In the genomic region with DNA sequence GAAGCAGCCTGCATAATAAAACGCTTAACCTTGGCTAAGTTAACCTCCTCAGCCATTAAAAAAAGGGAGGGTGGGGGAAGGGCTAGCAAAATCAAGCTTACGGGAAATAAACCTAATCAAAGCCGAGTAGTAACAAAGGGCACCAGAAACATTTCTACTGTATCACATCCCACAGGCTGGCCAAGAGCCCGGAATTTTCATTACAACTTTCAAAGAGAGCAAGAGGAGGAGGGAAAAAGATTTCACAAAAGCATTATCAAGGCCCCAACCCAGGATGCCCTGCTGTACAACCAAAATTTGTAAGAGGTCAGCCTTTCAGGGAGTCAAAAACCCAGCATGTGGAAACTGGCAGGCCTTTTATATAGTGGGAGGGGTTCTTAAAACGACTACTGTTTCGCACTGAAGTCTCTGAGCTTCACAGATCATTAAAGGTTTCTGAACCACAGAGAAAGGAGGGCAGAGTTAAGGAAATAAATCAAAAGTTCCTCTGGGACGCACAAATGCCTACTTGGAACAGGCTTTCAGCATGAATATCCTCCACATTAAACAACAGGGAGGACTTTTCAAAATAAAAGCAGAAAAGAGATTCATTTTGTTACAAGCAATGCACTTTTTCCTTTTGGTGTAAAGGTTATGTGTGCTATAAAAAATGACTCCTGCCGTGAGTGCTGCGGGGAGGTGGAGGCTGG, we compare ENCODE assay signal across 11 cellular contexts.
DNase-seq lines count a peak whose midpoint lies in the region; ATAC-seq and TF ChIP-seq lines count a peak whose summit lies in the region.
"Had no signal": no experiment of that assay in that cellular context is flagged by ENCODE, and none has a peak within 500 bp of the region (broad histone marks: within the 10 kb centered on the region; RNA-seq: fewer than 3 reads in every experiment).

No MANE protein-coding gene starts in this region.

- CTCF ChIA-PET in activated CD4-positive, alpha-beta T cell treated with anti-CD3 and anti-CD28 coated beads, Interleukin-2, amount 10 ng/mL, durations not matched to agents 7 days and 5 days (lab: Charles Lee) = interaction anchor here (0.7 to 1.6 kb wide), 6 partner anchors 11 to 316 kb away, joined by 3 to 6 read pairs (median 4); no protein-coding TSS in a partner anchor
- CTCF ChIA-PET in GM10248 (lab: Yijun Ruan, JAX) = interaction anchor here (0.9 to 1.6 kb wide), 6 partner anchors 11 to 318 kb away, joined by 3 to 5 read pairs (median 3); no protein-coding TSS in a partner anchor

- H3K4me1 ChIP-seq in tibial nerve = peaks cover 0 to 80% (median 60%) of the 10 kb centered on the region in 4 donors

- H3K27me3 Mint-ChIP-seq in activated CD4-positive, alpha-beta T cell treated with anti-CD3 and anti-CD28 coated beads, Interleukin-2, amount 10 ng/mL, durations not matched to agents 7 days and 5 days = no peaks in the 10 kb centered on the region
- H3K27me3 Mint-ChIP-seq: dendritic cell treated with granulocyte-macrophage colony-stimulating factor and Interleukin-4, amounts not matched to agents 40 ng/mL and 50 ng/mL, for 4 days had no signal

- H3K36me3 ChIP-seq in tibial nerve = peaks cover 0 to 22% (median 0%) of the 10 kb centered on the region in 3 donors

- peak overlapping the region; percentile 78 for H3K27ac Mint-ChIP-seq in activated CD4-positive, alpha-beta T cell treated with anti-CD3 and anti-CD28 coated beads, Interleukin-2, amount 10 ng/mL, durations not matched to agents 7 days and 5 days

- POLR2A ChIA-PET in activated CD4-positive, alpha-beta T cell treated with anti-CD3 and anti-CD28 coated beads, Interleukin-2, amount 10 ng/mL, durations not matched to agents 7 days and 5 days (lab: Charles Lee) = interaction anchor here (1.0 kb wide), 1 partner anchor 22 kb away, joined by 3 read pairs; no protein-coding TSS in a partner anchor
- POLR2A ChIA-PET in GM10248 (lab: Yijun Ruan, JAX) = no interaction called here

- peak overlapping the region in 1 of 4 donors; percentile 3 for H3K4me3 ChIP-seq in tibial nerve
- H3K4me3 ChIP-seq: K562 had no signal

- DNase-seq in activated CD4-positive, alpha-beta T cell treated with anti-CD3 and anti-CD28 coated beads, Interleukin-2, amount 10 ng/mL, durations not matched to agents 7 days and 5 days = no peak
- no peak for DNase-seq in activated CD4-positive, alpha-beta T cell treated with anti-CD3 and anti-CD28 coated beads, Interleukin-2, amount 50 U/mL, for 1 hour
- peak in 4 of 61 donors; percentile 8 to 63 (median 30) for DNase-seq in caudate nucleus (lab: John Stamatoyannopoulos, UW)
- DNase-seq in lung microvascular endothelial cell (ENCODE audit: low read depth in 2 of 2) = peak; percentile 62 to 90
- peak in 1 of 2 donors; percentile 89 for DNase-seq in tibial nerve (ENCODE audit: low spot score in 2 of 2)
- DNase-seq in GM10248 (ENCODE audit: extremely low spot score) = no peak
- DNase-seq in NCI-H146 (lab: John Stamatoyannopoulos, UW) = no peak
- DNase-seq: Calu3 had no signal

- WGBS in tibial nerve, 2 donors = 8% methylated on average over 9 of the region's 9 CpGs

- H3K9me3 Mint-ChIP-seq in activated CD4-positive, alpha-beta T cell treated with anti-CD3 and anti-CD28 coated beads, Interleukin-2, amount 10 ng/mL, durations not matched to agents 7 days and 5 days = no peaks in the 10 kb centered on the region
- H3K9me3 Mint-ChIP-seq: dendritic cell treated with granulocyte-macrophage colony-stimulating factor and Interleukin-4, amounts not matched to agents 40 ng/mL and 50 ng/mL, for 4 days had no signal

- TF ChIP-seq EP300 in tibial nerve (IDR thresholded peaks at IDR 0.05) = peak in 1 of 2 donors; percentile 86

- H3K4me1 Mint-ChIP-seq in activated CD4-positive, alpha-beta T cell treated with anti-CD3 and anti-CD28 coated beads, Interleukin-2, amount 10 ng/mL, durations not matched to agents 7 days and 5 days = peaks cover 68% of the 10 kb centered on the region

- H3K27ac ChIP-seq in caudate nucleus (ENCODE audit: low read depth, low read length) = peak overlapping the region; percentile 75
- peak overlapping the region; percentile 23 to 92 (median 80) for H3K27ac ChIP-seq in tibial nerve

- no peak for ATAC-seq in GM19324 (IDR thresholded peaks at IDR 0.05; ENCODE audit: low FRiP score, unreplicated experiment)

- no peak for TF ChIP-seq POLR2A in tibial nerve (IDR thresholded peaks at IDR 0.05)

- H3K4me3 Mint-ChIP-seq in activated CD4-positive, alpha-beta T cell treated with anti-CD3 and anti-CD28 coated beads, Interleukin-2, amount 10 ng/mL, durations not matched to agents 7 days and 5 days = no peak overlapping the region
- H3K4me3 Mint-ChIP-seq: dendritic cell treated with granulocyte-macrophage colony-stimulating factor and Interleukin-4, amounts not matched to agents 40 ng/mL and 50 ng/mL, for 4 days had no signal

- H3K36me3 Mint-ChIP-seq in activated CD4-positive, alpha-beta T cell treated with anti-CD3 and anti-CD28 coated beads, Interleukin-2, amount 10 ng/mL, durations not matched to agents 7 days and 5 days (ENCODE audit: low read depth) = peaks cover 62% of the 10 kb centered on the region

- TF ChIP-seq CTCF in tibial nerve (IDR thresholded peaks at IDR 0.05) = no peak
- TF ChIP-seq CTCF in GM10248 (IDR thresholded peaks at IDR 0.05; ENCODE audit: control extremely low read depth, extremely low read depth, low read depth, missing control alignments) = no peak

- no peaks in the 10 kb centered on the region for H3K9me3 ChIP-seq in tibial nerve

- no peaks in the 10 kb centered on the region for H3K27me3 ChIP-seq in tibial nerve

Comparison
In these comparisons a context has a peak if more than half of its experiments do, and no peak if none do; other contexts are left out.
1. DNase-seq: peak in lung microvascular endothelial cell (2 of 2); none in activated CD4-positive, alpha-beta T cell treated with anti-CD3 and anti-CD28 coated beads, Interleukin-2, amount 10 ng/mL, durations not matched to agents 7 days and 5 days (single experiment), activated CD4-positive, alpha-beta T cell treated with anti-CD3 and anti-CD28 coated beads, Interleukin-2, amount 50 U/mL, for 1 hour (single experiment), GM10248 (single experiment) and NCI-H146 (single experiment).